ENCODE assay signal across 28 cellular contexts in the genomic region with DNA sequence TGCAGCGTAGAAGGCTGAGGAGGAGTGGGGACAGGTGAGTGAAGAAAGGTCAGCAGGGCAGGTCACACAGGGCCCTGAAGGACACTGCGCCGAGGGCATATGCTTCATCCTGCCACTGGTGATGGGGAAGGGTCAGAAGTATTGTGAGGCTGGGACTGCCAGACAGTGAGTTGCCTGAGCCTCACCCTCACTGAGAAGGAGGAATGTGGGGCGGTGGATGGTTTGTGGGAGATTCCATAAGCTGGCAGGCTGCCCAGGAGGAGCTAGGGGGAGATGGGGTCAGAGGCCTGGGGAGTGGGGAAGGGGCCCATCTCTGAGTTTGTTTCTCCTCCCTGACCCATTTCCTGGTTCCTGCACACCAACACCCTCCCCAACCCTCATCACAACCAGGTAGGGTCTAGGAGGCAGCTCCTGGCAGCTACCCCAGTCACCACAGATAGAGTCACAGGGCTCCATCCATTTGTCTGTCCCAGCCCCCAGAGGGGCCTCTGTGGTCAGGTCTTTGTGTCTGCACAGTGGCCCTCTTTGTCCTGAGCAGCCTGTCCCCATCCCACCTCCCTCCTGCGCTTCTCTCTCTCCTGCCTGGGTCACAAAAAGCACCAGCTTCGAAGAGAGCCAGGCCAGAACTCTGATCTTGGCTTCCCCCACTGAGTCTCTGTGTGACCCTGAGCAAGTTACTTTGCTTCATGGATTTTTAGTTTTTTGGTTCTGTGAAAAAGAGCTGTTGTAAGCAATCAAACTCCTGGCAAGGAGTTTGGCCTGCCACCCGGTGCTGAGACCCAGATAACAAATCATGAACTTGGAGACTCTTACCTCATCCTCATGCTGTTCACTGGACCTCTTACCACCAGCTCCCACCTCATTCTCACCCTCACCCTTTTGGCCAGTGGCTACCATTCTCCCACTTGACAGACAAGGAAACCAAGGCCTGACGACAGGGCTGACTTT. TPM values are rescaled to one million over a fixed set of nuclear protein-coding genes. Genes with fewer than 3 reads are reported as not detected.
DNase-seq lines count a peak whose midpoint lies in the region; ATAC-seq, FAIRE-seq and TF ChIP-seq lines count a peak whose summit lies in the region.
"Had no signal": no experiment of that assay in that cellular context is flagged by ENCODE, and none has a peak within 500 bp of the region (broad histone marks: within the 10 kb centered on the region; RNA-seq: fewer than 3 reads in every experiment).

No MANE protein-coding gene starts in this region.

- peaks cover 19 to 26% (median 25%) of the 10 kb centered on the region in 11 experiments for H3K27me3 ChIP-seq in BLaER1 treated with 17β-estradiol and CSF1 and Interleukin-3, amounts not matched to agents 10 nM and 100 nM
- peaks cover 0 to 10% of the 10 kb centered on the region in 2 experiments; a peak in 3 of 5 replicates for H3K27me3 ChIP-seq in HepG2 (ENCODE audit: control insufficient read depth in 1 of 2, insufficient read depth in 2 of 2, low read length in 2 of 2)
- H3K27me3 ChIP-seq: MG63 had no signal

- no peak overlapping the region for H2AFZ ChIP-seq in HepG2 (ENCODE audit: low read length)

- H3K4me1 ChIP-seq in BLaER1 treated with 17β-estradiol and CSF1 and Interleukin-3, amounts not matched to agents 10 nM and 100 nM: peaks cover 12 to 48% (median 34%) of the 10 kb centered on the region in 10 experiments
- peaks cover 33% of the 10 kb centered on the region for H3K4me1 ChIP-seq in HepG2 (ENCODE audit: insufficient read depth, low read length)
- H3K4me1 ChIP-seq: prostate gland had no signal

- no TSS peak for BruUV-seq in HepG2 (replicated peaks; lab: Mats Ljungman, UMichigan)

- TF ChIP-seq EP300 in HepG2 (IDR thresholded peaks at IDR 0.05; ENCODE audit: low read depth in 2 of 2, low read length in 2 of 2): no peak
- TF ChIP-seq EP300 in HepG2 (CRISPR knock-in tag; IDR thresholded peaks at IDR 0.05; ENCODE audit: borderline replicate concordance): no peak

- H3K27ac ChIP-seq in BLaER1 treated with 17β-estradiol and CSF1 and Interleukin-3, amounts not matched to agents 10 nM and 100 nM: peak overlapping the region in 4 of 11 experiments; percentile 32 to 57 (median 45); a peak in 6 of 22 replicates
- H3K27ac ChIP-seq in RWPE1 (peak overlapping the region; percentile 39; the same call in 1 of the 2 replicates), HepG2 (ENCODE audit: extremely low read length, insufficient read depth, low read length) (no peak overlapping the region)
- H3K27ac ChIP-seq: epithelial cell of prostate, prostate gland had no signal

- WGBS in HepG2 (ENCODE audit: low lambda C conversion rate): 35% methylated on average over 8 of the region's 8 CpGs

- H3K36me3 ChIP-seq in BLaER1 treated with 17β-estradiol and CSF1 and Interleukin-3, amounts not matched to agents 10 nM and 100 nM: no peaks in the 10 kb centered on the region
- H3K36me3 ChIP-seq in HepG2 (replicated peaks in 1 of 2; ENCODE audit: control insufficient read depth in 1 of 2, insufficient read depth in 2 of 2, low read length in 2 of 2): no peaks in the 10 kb centered on the region
- H3K36me3 ChIP-seq: heart right ventricle, MG63, prostate gland, tibial nerve had no signal

- H3K79me2 ChIP-seq in HepG2 (ENCODE audit: insufficient read depth, low read length): no peaks in the 10 kb centered on the region

- POLR2A ChIA-PET in RWPE1 (lab: Yijun Ruan, JAX; ENCODE audit: low non-redundant PET): no interaction called here
- POLR2A ChIA-PET in HepG2 (lab: Yijun Ruan, JAX): no interaction called here

- intact Hi-C loops in HepG2 (cut with micrococcal nuclease; ENCODE audit: unreplicated experiment): no loop called here

- in situ Hi-C loops in HepG2 (cut with HindIII; ENCODE audit: extremely low pct_ligation_motif_present, low pct_unique_long_range_greater_than_20kb): no loop called here

- H3K9me3 ChIP-seq in BLaER1 treated with 17β-estradiol and CSF1 and Interleukin-3, amounts not matched to agents 10 nM and 100 nM (replicated peaks in 1 of 11): peaks cover 0 to 9% (median 0%) of the 10 kb centered on the region in 11 experiments; a peak in 3 of 22 replicates
- H3K9me3 ChIP-seq in HepG2 (ENCODE audit: low read length): no peaks in the 10 kb centered on the region
- H3K9me3 ChIP-seq: heart right ventricle, MG63, prostate gland, tibial nerve had no signal

- CTCF ChIA-PET in RWPE1 (lab: Yijun Ruan, JAX): no interaction called here
- CTCF ChIA-PET in HepG2 (lab: Yijun Ruan, JAX; ENCODE audit: low intra/inter-chr PET ratio, low total read pairs): no interaction called here

- no peak overlapping the region for H3K4me3 ChIP-seq in BLaER1 treated with 17β-estradiol and CSF1 and Interleukin-3, amounts not matched to agents 10 nM and 100 nM
- H3K4me3 ChIP-seq in HepG2 (replicated peaks in 1 of 3; ENCODE audit: insufficient read depth in 1 of 3, low read depth in 2 of 3, low read length in 3 of 3): no peak overlapping the region
- H3K4me3 ChIP-seq: heart right ventricle, MG63, prostate gland, tibial nerve had no signal

- TF ChIP-seq RAD21 in HepG2 (CRISPR knock-in tag; IDR thresholded peaks at IDR 0.05): no peak

- 0 out of 22 replicates have a peak overlapping the region, but pooled peaks of 1 of the 11 experiments have one; percentile 15 for H3K9ac ChIP-seq in BLaER1 treated with 17β-estradiol and CSF1 and Interleukin-3, amounts not matched to agents 10 nM and 100 nM
- H3K9ac ChIP-seq in HepG2 (ENCODE audit: insufficient read depth, low read depth, low read length): no peak overlapping the region

- peak overlapping the region in 10 of 11 experiments; percentile 53 to 94 (median 78); a peak in 20 of 22 replicates for H3K4me2 ChIP-seq in BLaER1 treated with 17β-estradiol and CSF1 and Interleukin-3, amounts not matched to agents 10 nM and 100 nM
- no peak overlapping the region; the same call in 1 of the 2 replicates for H3K4me2 ChIP-seq in HepG2 (ENCODE audit: low read depth, low read length)

- no peaks in the 10 kb centered on the region; a peak in 4 of 22 replicates for H4K20me1 ChIP-seq in BLaER1 treated with 17β-estradiol and CSF1 and Interleukin-3, amounts not matched to agents 10 nM and 100 nM
- H4K20me1 ChIP-seq in HepG2 (ENCODE audit: insufficient read depth, low read length): no peaks in the 10 kb centered on the region

- no peak for TF ChIP-seq POLR2A in HepG2 (IDR thresholded peaks at IDR 0.05; ENCODE audit: insufficient read depth in 1 of 2, low read depth in 2 of 2, low read length in 2 of 2)

- no peak for ATAC-seq in HepG2
- no peak for ATAC-seq in HG03280 (IDR thresholded peaks at IDR 0.05; ENCODE audit: unreplicated experiment)
- ATAC-seq: activated T-cell treated with anti-CD3 and anti-CD28 coated beads, Interleukin-2, amount 50 U/mL, for 4 hours; left cardiac atrium had no signal

- TF ChIP-seq CTCF in RWPE1 (conservative IDR thresholded peaks at IDR 0.05; ENCODE audit: low read depth) (no peak), HepG2 (CRISPR knock-in tag; IDR thresholded peaks at IDR 0.05) (no peak)

- no peak for DNase-seq in RWPE1 (ENCODE audit: low spot score)
- peak; percentile 40 for DNase-seq in HepG2 (ENCODE audit: low spot score)
- peak; percentile 61 for DNase-seq in retina
- no peak for DNase-seq in AG08396 (ENCODE audit: low spot score)
- DNase-seq in COLO668 (lab: John Stamatoyannopoulos, UW; ENCODE audit: unreplicated experiment): no peak
- DNase-seq in AG08395 (ENCODE audit: low spot score): no peak
- DNase-seq: activated CD4-positive, alpha-beta T cell treated with anti-CD3 and anti-CD28 coated beads for 4 hours; activated naive CD4-positive, alpha-beta T cell treated with Interleukin-2 at 50 U/mL for 16 hours; activated T-cell treated with anti-CD3 and anti-CD28 coated beads, Interleukin-2, amount 50 U/mL, for 4 hours; CD4-positive, CD25-positive, alpha-beta regulatory T cell; DMS153; IMR-90; left cardiac atrium; mesendoderm; MG63; NCI-H1694; small intestine; stimulated activated naive CD4-positive, alpha-beta T cell had no signal

- FAIRE-seq in HepG2 (lab: Jason Lieb, UNC): no peak
- FAIRE-seq: G401.6, small intestine had no signal

RNA-seq across cellular contexts. Expression of gene P2RY2, which starts 4.6 kb away (rescaled TPM):
- total RNA-seq in HepG2 (2016; rRNA removed; fragmentation: Illumina TruSeq; extraction: Trizol): 3.0 and 3.1 TPM in 2 replicates
- 0.71 and 0.91 TPM in 2 replicates for total RNA-seq in HepG2 (2016; cell fraction: cytosol; rRNA removed; fragmentation: Illumina TruSeq; extraction: Trizol; ENCODE audit: low read depth)
- 2.6 and 3.4 TPM in 2 replicates for total RNA-seq in HepG2 (2016; cell fraction: insoluble cytoplasmic fraction; rRNA removed; fragmentation: Illumina TruSeq; extraction: Trizol)
- total RNA-seq in HepG2 (2016; cell fraction: membrane; rRNA removed; fragmentation: Illumina TruSeq; extraction: Trizol): 2.5 and 3.7 TPM in 2 replicates
- 2.9 and 3.2 TPM in 2 replicates for total RNA-seq in HepG2 (2016; cell fraction: nucleus; rRNA removed; fragmentation: Illumina TruSeq; extraction: Trizol)
- 0.95 and 1.6 TPM in 2 replicates for polyA plus RNA-seq in HepG2 (2011; rRNA removed)
- polyA plus RNA-seq in HepG2 (2011; cell fraction: cytosol; rRNA removed): 1.0 and 1.1 TPM in 2 replicates
- polyA plus RNA-seq in HepG2 (2011; cell fraction: nucleus; rRNA removed): 1.6 TPM in 2 replicates
- 0.24 and 0.47 TPM in 2 replicates for polyA plus RNA-seq in HepG2 (2012)
- polyA plus RNA-seq in HepG2 (2016; cell fraction: cytosol; fragmentation: Illumina TruSeq; extraction: Trizol; ENCODE audit: low read depth): 0.67 and 1.3 TPM in 2 replicates
- polyA plus RNA-seq in HepG2 (2016; cell fraction: insoluble cytoplasmic fraction; fragmentation: Illumina TruSeq; extraction: Trizol; ENCODE audit: low read depth): 2.5 and 3.0 TPM in 2 replicates
- polyA plus RNA-seq in HepG2 (2016; cell fraction: membrane; fragmentation: Illumina TruSeq; extraction: Trizol; ENCODE audit: low read depth): 2.0 and 2.3 TPM in 2 replicates
- polyA plus RNA-seq in HepG2 (2016; cell fraction: nucleus; fragmentation: Illumina TruSeq; extraction: Trizol; ENCODE audit: insufficient read depth, low read depth): 2.1 and 3.2 TPM in 2 replicates
- 1.4 and 2.5 TPM in 2 replicates for polyA minus RNA-seq in HepG2 (2011; rRNA and poly(A)+ RNA removed; ENCODE audit: low replicate concordance)
- 0.49 and 1.5 TPM in 2 replicates for polyA minus RNA-seq in HepG2 (2011; cell fraction: cytosol; rRNA and poly(A)+ RNA removed)
- 0.77 and 1.1 TPM in 2 replicates for polyA minus RNA-seq in HepG2 (2011; cell fraction: nucleus; rRNA and poly(A)+ RNA removed)
- total RNA-seq: activated CD8-positive, alpha-beta memory T cell treated with anti-CD3 and anti-CD28 coated beads for 36 hours; activated T-cell treated with anti-CD3 and anti-CD28 coated beads, Interleukin-2, amount 50 U/mL, for 4 hours; CD4-positive, CD25-positive, alpha-beta regulatory T cell; H4; IMR-90; T-helper 1 cell treated with Interleukin-12 subunit alpha and Interleukin-12 subunit beta and Interleukin-4 antibody, amounts not matched to agents 30 ng/mL and 1 ng/mL, for 36 hours had no signal
- polyA plus RNA-seq: CD4-positive, CD25-positive, alpha-beta regulatory T cell; IMR-90 had no signal

RNA-seq across cellular contexts. Expression of gene P2RY6, which starts 58.7 kb away (rescaled TPM):
- total RNA-seq in HepG2 (2016; rRNA removed; fragmentation: Illumina TruSeq; extraction: Trizol): 0.11 and 0.29 TPM in 2 replicates
- total RNA-seq in HepG2 (2016; cell fraction: cytosol; rRNA removed; fragmentation: Illumina TruSeq; extraction: Trizol; ENCODE audit: low read depth): 0.10 TPM in 1 of 2 replicates, not detected in the other
- 0.13 and 0.27 TPM in 2 replicates for total RNA-seq in HepG2 (2016; cell fraction: insoluble cytoplasmic fraction; rRNA removed; fragmentation: Illumina TruSeq; extraction: Trizol)
- total RNA-seq in HepG2 (2016; cell fraction: membrane; rRNA removed; fragmentation: Illumina TruSeq; extraction: Trizol): not detected in 2 replicates
- not detected in 2 replicates for total RNA-seq in HepG2 (2016; cell fraction: nucleus; rRNA removed; fragmentation: Illumina TruSeq; extraction: Trizol)
- 0.09 and 0.29 TPM in 2 replicates for polyA plus RNA-seq in HepG2 (2011; rRNA removed)
- polyA plus RNA-seq in HepG2 (2011; cell fraction: cytosol; rRNA removed): 0.10 and 0.12 TPM in 2 replicates
- polyA plus RNA-seq in HepG2 (2011; cell fraction: nucleus; rRNA removed): 0.05 and 0.35 TPM in 2 replicates
- polyA plus RNA-seq in HepG2 (2012): 0.24 TPM in 1 of 2 replicates, not detected in the other
- 0.05 and 0.06 TPM in 2 replicates for polyA plus RNA-seq in HepG2 (2016; cell fraction: cytosol; fragmentation: Illumina TruSeq; extraction: Trizol; ENCODE audit: low read depth)
- 0.10 and 0.20 TPM in 2 replicates for polyA plus RNA-seq in HepG2 (2016; cell fraction: insoluble cytoplasmic fraction; fragmentation: Illumina TruSeq; extraction: Trizol; ENCODE audit: low read depth)
- 0.10 and 0.17 TPM in 2 replicates for polyA plus RNA-seq in HepG2 (2016; cell fraction: membrane; fragmentation: Illumina TruSeq; extraction: Trizol; ENCODE audit: low read depth)
- polyA plus RNA-seq in HepG2 (2016; cell fraction: nucleus; fragmentation: Illumina TruSeq; extraction: Trizol; ENCODE audit: insufficient read depth, low read depth): 0.36 and 0.41 TPM in 2 replicates
- 0.40 and 1.7 TPM in 2 replicates for polyA minus RNA-seq in HepG2 (2011; rRNA and poly(A)+ RNA removed; ENCODE audit: low replicate concordance)
- not detected in 2 replicates for polyA minus RNA-seq in HepG2 (2011; cell fraction: cytosol; rRNA and poly(A)+ RNA removed)
- polyA minus RNA-seq in HepG2 (2011; cell fraction: nucleus; rRNA and poly(A)+ RNA removed): 0.12 and 0.26 TPM in 2 replicates
- total RNA-seq: activated CD8-positive, alpha-beta memory T cell treated with anti-CD3 and anti-CD28 coated beads for 36 hours; activated T-cell treated with anti-CD3 and anti-CD28 coated beads, Interleukin-2, amount 50 U/mL, for 4 hours; CD4-positive, CD25-positive, alpha-beta regulatory T cell; IMR-90; T-helper 1 cell treated with Interleukin-12 subunit alpha and Interleukin-12 subunit beta and Interleukin-4 antibody, amounts not matched to agents 30 ng/mL and 1 ng/mL, for 36 hours had no signal
- polyA plus RNA-seq: CD4-positive, CD25-positive, alpha-beta regulatory T cell had no signal

Comparison
In these comparisons a context has a peak if more than half of its experiments do, and no peak if none do; other contexts are left out.
1. DNase-seq: peak in HepG2 (single experiment) and retina (single experiment); none in RWPE1 (single experiment), AG08396 (single experiment), COLO668 (single experiment) and AG08395 (single experiment).